12 cellular contexts compared by ENCODE assay signal in the genomic region with DNA sequence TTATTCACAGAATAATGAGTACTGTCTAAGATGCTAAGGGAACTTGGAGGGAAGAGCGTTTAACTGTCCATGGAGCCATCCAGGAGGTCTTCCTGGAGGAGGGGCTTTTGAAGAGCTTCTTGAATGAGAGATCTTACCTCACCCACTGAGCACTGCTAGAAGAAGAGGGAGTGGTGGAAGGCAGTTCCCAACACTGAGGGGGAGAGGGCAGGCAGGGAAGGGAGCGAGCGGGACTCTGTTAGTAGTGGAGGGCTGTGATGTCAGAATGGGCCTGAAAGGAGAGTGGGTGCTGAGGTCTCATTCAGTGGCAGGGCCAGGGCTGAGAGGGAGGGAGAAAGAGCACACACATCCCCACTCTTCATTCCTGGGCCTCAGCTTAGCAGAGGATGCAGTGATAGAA.
DNase-seq lines count a peak whose midpoint lies in the region; ATAC-seq and TF ChIP-seq lines count a peak whose summit lies in the region.
"Had no signal": no experiment of that assay in that cellular context is flagged by ENCODE, and none has a peak within 500 bp of the region (broad histone marks: within the 10 kb centered on the region; RNA-seq: fewer than 3 reads in every experiment).

No MANE protein-coding gene starts in this region.

- H3K36me3 ChIP-seq in A673 (ENCODE audit: insufficient read depth, low read length, poor library complexity, severe bottlenecking): no peaks in the 10 kb centered on the region
- no peaks in the 10 kb centered on the region for H3K36me3 ChIP-seq in CD4-positive, alpha-beta memory T cell (ENCODE audit: insufficient read depth, low read length)
- H3K36me3 ChIP-seq in naive thymus-derived CD4-positive, alpha-beta T cell (ENCODE audit: control insufficient read depth in 2 of 3, insufficient read depth in 3 of 3, low read length in 3 of 3): no peaks in the 10 kb centered on the region

- peaks cover 0 to 3% (median 0%) of the 10 kb centered on the region in 8 donors for H3K9me3 Mint-ChIP-seq in CD4-positive, alpha-beta memory T cell
- H3K9me3 Mint-ChIP-seq in activated naive CD8-positive, alpha-beta T cell treated with anti-CD3 and anti-CD28 coated beads for 36 hours: peaks cover 16% of the 10 kb centered on the region
- no peaks in the 10 kb centered on the region for H3K9me3 Mint-ChIP-seq in naive thymus-derived CD4-positive, alpha-beta T cell

- no peaks in the 10 kb centered on the region for H3K27me3 Mint-ChIP-seq in CD4-positive, alpha-beta memory T cell
- no peaks in the 10 kb centered on the region for H3K27me3 Mint-ChIP-seq in activated naive CD8-positive, alpha-beta T cell treated with anti-CD3 and anti-CD28 coated beads for 36 hours
- no peaks in the 10 kb centered on the region for H3K27me3 Mint-ChIP-seq in naive thymus-derived CD4-positive, alpha-beta T cell

- H3K27ac Mint-ChIP-seq in CD4-positive, alpha-beta memory T cell: peak overlapping the region; percentile 57 to 89 (median 83)
- peak overlapping the region; percentile 90 for H3K27ac Mint-ChIP-seq in activated naive CD8-positive, alpha-beta T cell treated with anti-CD3 and anti-CD28 coated beads for 36 hours
- peak overlapping the region; percentile 62 to 89 (median 82) for H3K27ac Mint-ChIP-seq in naive thymus-derived CD4-positive, alpha-beta T cell

- BruUV-seq in A673 (replicated peaks; lab: Mats Ljungman, UMichigan): no TSS peak

- peaks cover 71 to 98% (median 88%) of the 10 kb centered on the region in 4 donors for H3K4me1 Mint-ChIP-seq in CD4-positive, alpha-beta memory T cell
- peaks cover 87% of the 10 kb centered on the region for H3K4me1 Mint-ChIP-seq in activated naive CD8-positive, alpha-beta T cell treated with anti-CD3 and anti-CD28 coated beads for 36 hours
- H3K4me1 Mint-ChIP-seq in naive thymus-derived CD4-positive, alpha-beta T cell: peaks cover 51 to 98% (median 94%) of the 10 kb centered on the region in 7 donors

- DNase-seq in A673 (ENCODE audit: low spot score): peak; percentile 34
- DNase-seq in CD4-positive, alpha-beta memory T cell: no peak
- DNase-seq in activated naive CD8-positive, alpha-beta T cell treated with anti-CD3 and anti-CD28 coated beads for 36 hours: no peak
- no peak for DNase-seq in naive thymus-derived CD4-positive, alpha-beta T cell
- DNase-seq in NCI-H510A (lab: John Stamatoyannopoulos, UW): no peak
- DNase-seq: central memory CD4-positive, alpha-beta T cell; effector CD8-positive, alpha-beta T cell; NCI-H446 treated with DMSO at 0.1 percent for 48 hours; stimulated activated CD4-positive, alpha-beta T cell treated with anti-CD3 and anti-CD28 coated beads, Interleukin-12 subunit alpha, Interleukin-12 subunit beta, amount 100 ng/mL, for 4 hours; T-helper 9 cell had no signal

- no peak overlapping the region for H3K4me3 ChIP-seq in A673 (ENCODE audit: low read depth, low read length, poor library complexity, severe bottlenecking)
- H3K4me3 ChIP-seq in CD4-positive, alpha-beta memory T cell (ENCODE audit: low read length in 2 of 2): no peak overlapping the region
- peak overlapping the region; percentile 2 for H3K4me3 ChIP-seq in naive thymus-derived CD4-positive, alpha-beta T cell (ENCODE audit: low read length)

- H3K9me3 ChIP-seq in A673 (ENCODE audit: low read depth, low read length, poor library complexity, severe bottlenecking): no peaks in the 10 kb centered on the region
- H3K9me3 ChIP-seq in CD4-positive, alpha-beta memory T cell (ENCODE audit: control insufficient read depth in 1 of 2, low read length in 2 of 2): no peaks in the 10 kb centered on the region
- no peaks in the 10 kb centered on the region for H3K9me3 ChIP-seq in naive thymus-derived CD4-positive, alpha-beta T cell (ENCODE audit: control insufficient read depth in 2 of 3, low read length in 3 of 3)

- no peak overlapping the region for H3K27ac ChIP-seq in A673 (ENCODE audit: low read depth, low read length, poor library complexity, severe bottlenecking)
- H3K27ac ChIP-seq in CD4-positive, alpha-beta memory T cell (ENCODE audit: low read depth, low read length): peak overlapping the region; percentile 42
- peak overlapping the region; percentile 46 for H3K27ac ChIP-seq in naive thymus-derived CD4-positive, alpha-beta T cell (ENCODE audit: low read depth, low read length)

- TF ChIP-seq CTCF in A673 (conservative IDR thresholded peaks at IDR 0.05; ENCODE audit: low read depth, low read length): no peak

- ATAC-seq in naive thymus-derived CD4-positive, alpha-beta T cell: no peak
- ATAC-seq in GM19328 (IDR thresholded peaks at IDR 0.05; ENCODE audit: unreplicated experiment): no peak
- no peak for ATAC-seq in GM18873 (IDR thresholded peaks at IDR 0.05; ENCODE audit: low FRiP score, unreplicated experiment)

- POLR2A ChIA-PET in A673 (lab: Charles Lee; ENCODE audit: low non-redundant PET): no interaction called here
- POLR2A ChIA-PET in CD4-positive, alpha-beta memory T cell (lab: Charles Lee; ENCODE audit: partially characterized antibody): interaction anchor here (5.5 kb wide), 1 partner anchor 12 kb away, joined by 35 read pairs; no protein-coding TSS in a partner anchor
- POLR2A ChIA-PET in naive thymus-derived CD4-positive, alpha-beta T cell (lab: Charles Lee): interaction anchor here (2.6 kb wide), 1 partner anchor 12 kb away, joined by 12 read pairs; no protein-coding TSS in a partner anchor

- peak overlapping the region in 7 of 8 donors; percentile 9 to 79 (median 58) for H3K4me3 Mint-ChIP-seq in CD4-positive, alpha-beta memory T cell
- H3K4me3 Mint-ChIP-seq in activated naive CD8-positive, alpha-beta T cell treated with anti-CD3 and anti-CD28 coated beads for 36 hours: peak overlapping the region; percentile 35
- peak overlapping the region; percentile 16 to 88 (median 56) for H3K4me3 Mint-ChIP-seq in naive thymus-derived CD4-positive, alpha-beta T cell

- H3K4me1 ChIP-seq in A673 (ENCODE audit: insufficient read depth, low read length, poor library complexity, severe bottlenecking): peaks cover 3% of the 10 kb centered on the region
- H3K4me1 ChIP-seq in CD4-positive, alpha-beta memory T cell (ENCODE audit: insufficient read depth, low read length): peaks cover 94% of the 10 kb centered on the region
- H3K4me1 ChIP-seq in naive thymus-derived CD4-positive, alpha-beta T cell (ENCODE audit: control insufficient read depth in 2 of 2, insufficient read depth in 2 of 2, low read length in 2 of 2): peaks cover 71 to 76% of the 10 kb centered on the region in 2 donors

- intact Hi-C loops in A673 (cut with micrococcal nuclease; ENCODE audit: unreplicated experiment): no loop called here
- intact Hi-C loops in CD4-positive, alpha-beta memory T cell (cut with micrococcal nuclease): no loop called here
- intact Hi-C loops in naive thymus-derived CD4-positive, alpha-beta T cell (cut with micrococcal nuclease): loop anchor here (1.0 to 2.0 kb wide), 2 partner anchors 8 to 13 kb away; no protein-coding TSS in a partner anchor

- peaks cover 8 to 45% of the 10 kb centered on the region in 2 donors for H3K36me3 Mint-ChIP-seq in CD4-positive, alpha-beta memory T cell
- H3K36me3 Mint-ChIP-seq in activated naive CD8-positive, alpha-beta T cell treated with anti-CD3 and anti-CD28 coated beads for 36 hours: peaks cover 71% of the 10 kb centered on the region
- peaks cover 4 to 21% (median 8%) of the 10 kb centered on the region in 5 donors for H3K36me3 Mint-ChIP-seq in naive thymus-derived CD4-positive, alpha-beta T cell

- H3K27me3 ChIP-seq in A673 (replicated peaks; ENCODE audit: insufficient read depth, low read depth, low read length, poor library complexity): peaks cover 66% of the 10 kb centered on the region
- H3K27me3 ChIP-seq in CD4-positive, alpha-beta memory T cell (ENCODE audit: insufficient read depth, low read length): no peaks in the 10 kb centered on the region
- H3K27me3 ChIP-seq in naive thymus-derived CD4-positive, alpha-beta T cell (ENCODE audit: control insufficient read depth in 2 of 2, insufficient read depth in 2 of 2, low read length in 2 of 2): no peaks in the 10 kb centered on the region

- CTCF ChIA-PET in A673 (lab: Charles Lee): no interaction called here
- CTCF ChIA-PET in CD4-positive, alpha-beta memory T cell (lab: Charles Lee; ENCODE audit: partially characterized antibody): interaction anchor here (1.5 to 1.7 kb wide), 2 partner anchors 18 to 276 kb away, joined by 4 read pairs; no protein-coding TSS in a partner anchor
- CTCF ChIA-PET in naive thymus-derived CD4-positive, alpha-beta T cell (lab: Charles Lee): interaction anchor here (0.6 kb wide), 1 partner anchor 10 kb away, joined by 7 read pairs; no protein-coding TSS in a partner anchor

Comparison
In these comparisons a context has a peak if more than half of its experiments do, and no peak if none do; other contexts are left out.
1. intact Hi-C loops: an anchor here in naive thymus-derived CD4-positive, alpha-beta T cell (1.0 to 2.0 kb wide); none called in A673 and CD4-positive, alpha-beta memory T cell.